1 cellular context compared by ENCODE assay signal in the genomic region with DNA sequence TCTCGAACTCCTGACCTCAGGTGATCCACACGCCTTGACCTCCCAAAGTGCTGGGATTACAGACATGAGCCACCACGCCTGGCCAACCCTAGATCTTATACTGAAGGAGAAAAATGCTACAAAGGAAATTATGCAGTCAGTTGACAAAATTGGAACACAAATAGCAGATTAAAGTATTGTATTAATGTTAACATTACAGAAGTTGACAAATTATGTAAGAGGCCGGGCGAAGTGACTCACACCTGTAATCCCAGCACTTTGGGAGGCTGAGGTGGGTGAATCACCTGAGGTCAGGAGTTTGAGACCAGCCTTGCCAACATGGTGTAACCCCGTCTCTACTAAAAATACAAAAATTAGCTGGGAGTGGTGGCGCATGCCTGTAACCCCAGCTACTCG.
TF ChIP-seq lines count a peak whose summit lies in the region.
"Not testable (repeated sequence)": the region's sequence is repeated elsewhere in the genome, so short reads cannot be mapped to it uniquely, and the experiment has no call there.

No MANE protein-coding gene starts in this region.

TF ChIP-seq in K562, 482 proteins besides CTCF, POLR2A, EP300 and RAD21:
- TF ChIP-seq, protein P1, sequence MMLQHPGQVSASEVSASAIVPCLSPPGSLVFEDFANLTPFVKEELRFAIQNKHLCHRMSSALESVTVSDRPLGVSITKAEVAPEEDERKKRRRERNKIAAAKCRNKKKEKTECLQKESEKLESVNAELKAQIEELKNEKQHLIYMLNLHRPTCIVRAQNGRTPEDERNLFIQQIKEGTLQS (IDR thresholded peaks at IDR 0.05) = not testable (repeated sequence)
- TF ChIP-seq, protein P1 (CRISPR knock-in tag; conservative IDR thresholded peaks at IDR 0.05) = 0 out of 2 replicates have a peak, but pooled peaks have one; percentile 10
- TF ChIP-seq, protein P2, sequence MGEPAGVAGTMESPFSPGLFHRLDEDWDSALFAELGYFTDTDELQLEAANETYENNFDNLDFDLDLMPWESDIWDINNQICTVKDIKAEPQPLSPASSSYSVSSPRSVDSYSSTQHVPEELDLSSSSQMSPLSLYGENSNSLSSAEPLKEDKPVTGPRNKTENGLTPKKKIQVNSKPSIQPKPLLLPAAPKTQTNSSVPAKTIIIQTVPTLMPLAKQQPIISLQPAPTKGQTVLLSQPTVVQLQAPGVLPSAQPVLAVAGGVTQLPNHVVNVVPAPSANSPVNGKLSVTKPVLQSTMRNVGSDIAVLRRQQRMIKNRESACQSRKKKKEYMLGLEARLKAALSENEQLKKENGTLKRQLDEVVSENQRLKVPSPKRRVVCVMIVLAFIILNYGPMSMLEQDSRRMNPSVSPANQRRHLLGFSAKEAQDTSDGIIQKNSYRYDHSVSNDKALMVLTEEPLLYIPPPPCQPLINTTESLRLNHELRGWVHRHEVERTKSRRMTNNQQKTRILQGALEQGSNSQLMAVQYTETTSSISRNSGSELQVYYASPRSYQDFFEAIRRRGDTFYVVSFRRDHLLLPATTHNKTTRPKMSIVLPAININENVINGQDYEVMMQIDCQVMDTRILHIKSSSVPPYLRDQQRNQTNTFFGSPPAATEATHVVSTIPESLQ (CRISPR knock-in tag; IDR thresholded peaks at IDR 0.05) = 0 out of 2 replicates have a peak, but pooled peaks have one; percentile 11
- TF ChIP-seq FOSL1 (tag; conservative IDR thresholded peaks at IDR 0.05) = peak; percentile 49
